In the genomic region with DNA sequence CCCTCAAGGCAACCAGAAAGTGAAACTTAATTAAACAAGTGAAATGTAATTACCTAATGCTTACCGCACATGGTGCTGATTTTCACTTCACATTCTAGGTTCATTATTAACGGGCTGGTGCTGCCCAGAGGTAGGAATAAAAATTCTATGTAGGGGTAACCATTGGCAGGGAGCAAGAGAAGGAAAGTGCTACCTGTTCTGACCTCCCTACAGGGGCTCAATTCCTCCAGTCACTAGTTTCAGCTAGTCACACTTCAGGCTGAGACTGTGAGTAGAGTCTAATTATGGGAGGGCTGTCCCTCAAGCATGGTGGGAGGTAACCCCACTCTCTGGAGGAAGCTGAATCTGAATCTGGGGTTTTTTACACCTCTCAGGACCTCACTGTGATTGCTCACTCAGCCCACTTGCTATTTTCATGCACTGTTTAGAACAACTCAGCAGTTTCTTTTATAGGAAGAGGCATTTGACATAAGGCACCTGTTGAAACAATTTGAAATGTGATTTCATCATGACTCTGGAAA, we compare ENCODE assay signal across 8 cellular contexts.
DNase-seq lines count a peak whose midpoint lies in the region; ATAC-seq, FAIRE-seq and TF ChIP-seq lines count a peak whose summit lies in the region.

No MANE protein-coding gene starts in this region.

- ATAC-seq in HG03139 (IDR thresholded peaks at IDR 0.05; ENCODE audit: unreplicated experiment) (peak; percentile 96), pancreas (peak in 3 of 4 donors; percentile 15 to 41 (median 34))

- no peak for TF ChIP-seq CTCF in pancreas (IDR thresholded peaks at IDR 0.05)
- no peak for TF ChIP-seq CTCF in dorsolateral prefrontal cortex (IDR thresholded peaks at IDR 0.05 in 54 of 56, conservative IDR thresholded peaks at IDR 0.05 in 2 of 56; ENCODE audit: low read depth in 1 of 56, partially characterized antibody in 56 of 56)

- peak; percentile 76 for DNase-seq in activated effector memory CD4-positive, alpha-beta T cell treated with anti-CD3 and anti-CD28 coated beads, Interleukin-2, amount 50 U/mL, for 16 hours
- DNase-seq in activated effector memory CD4-positive, alpha-beta T cell treated with Interleukin-2 at 50 U/mL for 16 hours = no peak
- peak; percentile 21 for DNase-seq in activated T-helper 9 cell treated with anti-CD3 and anti-CD28 coated beads, Interleukin-2, amount 50 U/mL, for 16 hours (ENCODE audit: low read depth)
- DNase-seq in pancreas (no peak), ACHN (no peak), HAP-1 (ENCODE audit: low spot score in 2 of 2) (no peak), dorsolateral prefrontal cortex (no peak)

- in situ Hi-C loops in ACHN (cut with HindIII; ENCODE audit: low pct_ligation_motif_present, low pct_unique_long_range_greater_than_20kb, low sequenced_read_pairs) (no loop called here), HAP-1 (cut with MboI; ENCODE audit: low sequenced_read_pairs) (no loop called here)

- 29 to 37% methylated on average over 2 of the region's 2 CpGs for WGBS in pancreas, 2 donors

- FAIRE-seq in pancreas (lab: Jason Lieb, UNC) = no peak

- H3K4me1 ChIP-seq in pancreas (peaks cover 0 to 5% (median 5%) of the 10 kb centered on the region in 3 donors), HAP-1 (peaks cover 14% of the 10 kb centered on the region)

- H3K27ac ChIP-seq in pancreas (peak overlapping the region in 2 of 4 donors; percentile 49 to 62), dorsolateral prefrontal cortex (peak overlapping the region in 8 of 59 donors; percentile 1 to 31 (median 20))

- no peaks in the 10 kb centered on the region for H3K27me3 ChIP-seq in pancreas
- no peaks in the 10 kb centered on the region for H3K27me3 ChIP-seq in HAP-1 (ENCODE audit: low read depth)
- no peaks in the 10 kb centered on the region for H3K27me3 ChIP-seq in dorsolateral prefrontal cortex

- no peak overlapping the region for H3K4me3 ChIP-seq in pancreas
- H3K4me3 ChIP-seq in HAP-1 = no peak overlapping the region
- peak overlapping the region in 1 of 59 donors; percentile 3 for H3K4me3 ChIP-seq in dorsolateral prefrontal cortex

- H3K9me3 ChIP-seq in pancreas (no peaks in the 10 kb centered on the region), HAP-1 (no peaks in the 10 kb centered on the region)

- intact Hi-C loops in pancreas (cut with DNase I) = no loop called here
- intact Hi-C loops in dorsolateral prefrontal cortex (cut with DNase I) = loop anchor here in 1 of 2 donors (10.0 kb wide), 1 partner anchor 67 kb away; no protein-coding TSS in a partner anchor

- H3K36me3 ChIP-seq in pancreas = no peaks in the 10 kb centered on the region
- H3K36me3 ChIP-seq in HAP-1 (replicated peaks) = no peaks in the 10 kb centered on the region

Comparison
In these comparisons a context has a peak if more than half of its experiments do, and no peak if none do; other contexts are left out.
1. DNase-seq: peak in activated effector memory CD4-positive, alpha-beta T cell treated with anti-CD3 and anti-CD28 coated beads, Interleukin-2, amount 50 U/mL, for 16 hours (single experiment) and activated T-helper 9 cell treated with anti-CD3 and anti-CD28 coated beads, Interleukin-2, amount 50 U/mL, for 16 hours (single experiment); none in activated effector memory CD4-positive, alpha-beta T cell treated with Interleukin-2 at 50 U/mL for 16 hours (single experiment), pancreas (0 of 6), ACHN (single experiment), HAP-1 (0 of 2) and dorsolateral prefrontal cortex (0 of 10).